In the genomic region with DNA sequence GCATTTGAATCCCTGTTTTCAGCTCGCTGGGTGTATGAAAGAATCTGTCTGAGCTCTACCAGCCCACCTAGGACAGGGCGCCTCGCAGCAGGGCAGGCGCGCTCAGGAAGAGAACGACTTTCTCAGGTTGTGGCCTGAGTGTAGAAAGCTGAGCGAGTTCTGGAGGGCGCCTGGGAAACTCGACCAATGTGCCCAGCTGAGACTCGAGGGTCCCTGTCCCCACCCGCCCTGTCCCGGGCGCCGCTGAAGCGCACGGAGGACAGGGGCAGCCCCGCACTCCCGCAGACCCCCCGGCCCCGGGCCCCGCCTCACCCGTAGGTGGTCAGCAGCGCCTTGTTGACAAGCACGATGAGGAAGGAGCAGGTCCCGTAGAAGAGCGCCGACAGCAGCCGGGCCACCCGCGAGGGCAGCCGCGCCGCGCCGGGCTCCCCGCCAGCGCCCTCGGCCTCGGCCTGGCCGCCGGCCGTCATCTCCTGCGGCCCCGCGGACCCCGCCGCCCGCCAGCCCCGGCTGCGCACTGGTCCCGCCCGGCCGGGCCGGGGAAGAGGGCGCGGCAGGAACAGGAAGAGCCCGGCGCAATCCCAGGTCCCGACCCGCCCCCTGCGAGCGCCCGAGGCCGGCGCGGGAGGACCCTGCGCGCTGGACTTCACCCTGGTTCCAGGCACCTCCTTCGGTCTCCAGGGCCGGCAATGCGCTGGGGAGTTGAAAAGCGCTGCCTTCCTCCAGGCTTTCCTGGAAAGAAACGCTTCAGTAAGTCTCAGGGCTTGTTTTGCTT, we compare ENCODE assay signal across 1 cellular context.
TF ChIP-seq lines count a peak whose summit lies in the region.

A gene (minus strand): TSS at position 547 of the 775 bp plus-strand sequence. CDS start 77 bp downstream, at position 470.

TF ChIP-seq in liver, 16 proteins besides CTCF, POLR2A, EP300 and RAD21 (continued from another document):
- TF ChIP-seq, protein P1, sequence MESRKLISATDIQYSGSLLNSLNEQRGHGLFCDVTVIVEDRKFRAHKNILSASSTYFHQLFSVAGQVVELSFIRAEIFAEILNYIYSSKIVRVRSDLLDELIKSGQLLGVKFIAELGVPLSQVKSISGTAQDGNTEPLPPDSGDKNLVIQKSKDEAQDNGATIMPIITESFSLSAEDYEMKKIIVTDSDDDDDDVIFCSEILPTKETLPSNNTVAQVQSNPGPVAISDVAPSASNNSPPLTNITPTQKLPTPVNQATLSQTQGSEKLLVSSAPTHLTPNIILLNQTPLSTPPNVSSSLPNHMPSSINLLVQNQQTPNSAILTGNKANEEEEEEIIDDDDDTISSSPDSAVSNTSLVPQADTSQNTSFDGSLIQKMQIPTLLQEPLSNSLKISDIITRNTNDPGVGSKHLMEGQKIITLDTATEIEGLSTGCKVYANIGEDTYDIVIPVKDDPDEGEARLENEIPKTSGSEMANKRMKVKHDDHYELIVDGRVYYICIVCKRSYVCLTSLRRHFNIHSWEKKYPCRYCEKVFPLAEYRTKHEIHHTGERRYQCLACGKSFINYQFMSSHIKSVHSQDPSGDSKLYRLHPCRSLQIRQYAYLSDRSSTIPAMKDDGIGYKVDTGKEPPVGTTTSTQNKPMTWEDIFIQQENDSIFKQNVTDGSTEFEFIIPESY (IDR thresholded peaks at IDR 0.05) = no peak
- TF ChIP-seq GABPA (IDR thresholded peaks at IDR 0.05 in 1 of 2, conservative IDR thresholded peaks at IDR 0.05 in 1 of 2) = peak; percentile 11 to 68
- peak; percentile 88 to 93 for TF ChIP-seq HNF4A (conservative IDR thresholded peaks at IDR 0.05)
- no peak for TF ChIP-seq YY1 (IDR thresholded peaks at IDR 0.05)
- peak in 1 of 2 donors; percentile 14 for TF ChIP-seq EGR1 (IDR thresholded peaks at IDR 0.05; ENCODE audit: low read depth in 2 of 2)
